ENCODE assay signal across 15 cellular contexts in the genomic region with DNA sequence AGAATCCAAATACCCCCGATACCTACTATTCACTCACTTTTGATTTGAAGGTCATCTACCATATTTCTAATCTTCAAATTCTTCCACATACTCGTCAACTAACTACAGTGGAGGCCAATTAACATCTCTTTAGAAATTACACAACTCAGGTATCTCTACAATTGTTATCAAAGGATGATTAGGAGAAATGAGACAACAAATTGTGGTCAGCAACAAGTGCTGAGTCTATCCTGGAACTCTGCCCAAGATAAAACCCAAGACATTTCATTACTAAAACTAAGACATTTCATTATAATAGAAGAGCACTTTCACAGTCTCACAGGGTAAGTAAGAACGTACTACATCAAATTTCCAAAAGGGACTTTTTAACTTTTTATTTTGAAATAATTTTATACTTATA.
DNase-seq lines count a peak whose midpoint lies in the region; ATAC-seq and TF ChIP-seq lines count a peak whose summit lies in the region.
"Had no signal": no experiment of that assay in that cellular context is flagged by ENCODE, and none has a peak within 500 bp of the region (broad histone marks: within the 10 kb centered on the region; RNA-seq: fewer than 3 reads in every experiment).

No MANE protein-coding gene starts in this region.

- H3K4me1 Mint-ChIP-seq in WTC11 = 0 out of 2 replicates have a peak, but pooled peaks cover 4% of the 10 kb centered on the region

- H3K4me3 Mint-ChIP-seq in WTC11 = no peak overlapping the region
- H3K4me3 Mint-ChIP-seq: CD4-positive, alpha-beta memory T cell had no signal

- DNase-seq in M059J (ENCODE audit: low read depth) (peak; percentile 32), amniotic epithelial cell (ENCODE audit: low read depth) (peak; percentile 76), mesendoderm (peak; percentile 11), iPS-NIHi11 (ENCODE audit: low spot score) (no peak), WTC11 (ENCODE audit: low spot score) (no peak)
- no peak for DNase-seq in activated naive CD4-positive, alpha-beta T cell treated with Interleukin-2 at 50 U/mL for 16 hours
- DNase-seq: C1 segment of cervical spinal cord; Calu3; CD4-positive, alpha-beta memory T cell; COR-L47; DMS53; DMS79 treated with DMSO at 0.1 percent for 48 hours; GOT3 had no signal

- H3K4me2 ChIP-seq in mesendoderm (ENCODE audit: low read length) = no peak overlapping the region

- no peaks in the 10 kb centered on the region for H3K27me3 Mint-ChIP-seq in WTC11 (ENCODE audit: low read depth)
- H3K27me3 Mint-ChIP-seq: CD4-positive, alpha-beta memory T cell had no signal

- no peaks in the 10 kb centered on the region for H3K27me3 ChIP-seq in mesendoderm (ENCODE audit: insufficient read depth, low read length, poor library complexity)

- H2BK120ac ChIP-seq in mesendoderm (ENCODE audit: low read depth, low read length) = no peak overlapping the region

- H4K8ac ChIP-seq in mesendoderm (ENCODE audit: low read depth, low read length) = no peak overlapping the region

- no peak overlapping the region for H3K23ac ChIP-seq in mesendoderm (ENCODE audit: low read length)

- no peak overlapping the region for H3K18ac ChIP-seq in mesendoderm (ENCODE audit: low read length)

- H3K36me3 Mint-ChIP-seq in WTC11 = no peaks in the 10 kb centered on the region
- H3K36me3 Mint-ChIP-seq: CD4-positive, alpha-beta memory T cell had no signal

- TF ChIP-seq CTCF in WTC11 (IDR thresholded peaks at IDR 0.05) = no peak

- H3K4me1 ChIP-seq in mesendoderm (ENCODE audit: control insufficient read depth, low read depth, low read length) = no peaks in the 10 kb centered on the region
- H3K4me1 ChIP-seq: HAP-1 had no signal

- POLR2A ChIA-PET in WTC11 (lab: Charles Lee) = no interaction called here

- H2AK5ac ChIP-seq in mesendoderm (ENCODE audit: low read length) = no peak overlapping the region

- H4K5ac ChIP-seq in mesendoderm (ENCODE audit: low read length) = no peak overlapping the region

- CTCF ChIA-PET in WTC11 (lab: Charles Lee) = no interaction called here

- no peaks in the 10 kb centered on the region for H3K36me3 ChIP-seq in mesendoderm (ENCODE audit: control insufficient read depth, insufficient read depth, low read length)
- H3K36me3 ChIP-seq: HAP-1 had no signal

- peaks cover 3% of the 10 kb centered on the region; the same call in 1 of the 2 replicates for H3K9me3 Mint-ChIP-seq in WTC11

- no peak overlapping the region for H3K27ac ChIP-seq in mesendoderm (ENCODE audit: low read depth, low read length)

- H3K9ac ChIP-seq in mesendoderm (ENCODE audit: low read length) = no peak overlapping the region

- no peak overlapping the region for H3K56ac ChIP-seq in mesendoderm (ENCODE audit: low read length)

- no peak overlapping the region for H2BK15ac ChIP-seq in mesendoderm (replicated peaks; ENCODE audit: low read depth)

- no peaks in the 10 kb centered on the region for H3K79me2 ChIP-seq in mesendoderm (ENCODE audit: control insufficient read depth, insufficient read depth, low read length)

- H3K27ac Mint-ChIP-seq in WTC11 = no peak overlapping the region
- H3K27ac Mint-ChIP-seq: CD4-positive, alpha-beta memory T cell had no signal

- no peak overlapping the region for H3K4ac ChIP-seq in mesendoderm (ENCODE audit: low read depth, low read length)

- H3K79me1 ChIP-seq in mesendoderm (ENCODE audit: low read length) = no peaks in the 10 kb centered on the region

- H2BK5ac ChIP-seq in mesendoderm (ENCODE audit: low read length) = no peak overlapping the region

- H3K4me3 ChIP-seq in mesendoderm (ENCODE audit: low read length) = no peak overlapping the region
- H3K4me3 ChIP-seq: HAP-1 had no signal

- no peak for ATAC-seq in GM21390 (IDR thresholded peaks at IDR 0.05; ENCODE audit: unreplicated experiment)
- no peak for ATAC-seq in WTC11

- WGBS in mesendoderm (ENCODE audit: extremely low coverage, insufficient coverage, low lambda C conversion rate) = 100% methylated on average over 2 of the region's 3 CpGs

TF ChIP-seq in WTC11, 78 proteins besides CTCF, POLR2A, EP300 and RAD21:
- TF ChIP-seq GRHL2 (CRISPR knock-in tag; IDR thresholded peaks at IDR 0.05; ENCODE audit: insufficient replicate concordance, severe bottlenecking) (no peak), RORB (CRISPR knock-in tag; IDR thresholded peaks at IDR 0.05) (no peak), SMAD4 (CRISPR knock-in tag; IDR thresholded peaks at IDR 0.05) (no peak), JAZF1 (CRISPR knock-in tag; IDR thresholded peaks at IDR 0.05) (no peak), ZNF416 (CRISPR knock-in tag; IDR thresholded peaks at IDR 0.05) (no peak)
- TF ChIP-seq, protein P1, sequence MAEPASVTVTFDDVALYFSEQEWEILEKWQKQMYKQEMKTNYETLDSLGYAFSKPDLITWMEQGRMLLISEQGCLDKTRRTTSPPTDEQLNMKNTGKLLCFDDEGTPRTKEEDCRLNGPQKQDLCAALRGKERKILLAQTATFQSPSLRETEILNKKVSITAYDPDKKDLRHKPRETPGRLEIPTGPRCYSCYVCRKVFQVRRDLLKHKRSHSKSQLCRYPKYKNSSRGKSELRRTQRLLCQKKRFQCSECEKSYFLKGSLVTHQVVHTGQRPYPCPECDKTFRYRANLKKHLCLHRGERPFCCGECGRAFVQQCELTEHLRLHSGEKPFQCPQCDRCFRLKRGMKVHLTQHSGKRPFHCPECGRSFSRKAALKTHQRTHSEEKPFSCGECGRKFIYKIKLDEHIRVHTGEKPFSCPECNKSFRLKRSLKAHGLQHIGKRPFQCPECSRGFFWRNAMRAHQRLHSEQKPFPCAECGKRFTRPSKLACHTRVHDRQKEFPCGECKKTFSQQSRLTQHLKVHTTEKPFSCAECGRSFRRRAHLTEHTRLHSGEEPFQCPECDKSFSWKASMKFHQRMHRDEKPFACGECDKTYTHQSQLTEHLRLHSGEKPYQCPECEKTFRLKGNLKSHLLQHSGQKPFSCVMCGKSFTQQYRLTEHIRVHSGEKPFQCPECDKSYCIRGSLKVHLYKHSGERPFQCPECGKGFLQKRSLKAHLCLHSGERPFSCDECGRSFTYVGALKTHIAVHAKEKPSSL (CRISPR knock-in tag; conservative IDR thresholded peaks at IDR 0.05) = no peak
- TF ChIP-seq, protein P2, sequence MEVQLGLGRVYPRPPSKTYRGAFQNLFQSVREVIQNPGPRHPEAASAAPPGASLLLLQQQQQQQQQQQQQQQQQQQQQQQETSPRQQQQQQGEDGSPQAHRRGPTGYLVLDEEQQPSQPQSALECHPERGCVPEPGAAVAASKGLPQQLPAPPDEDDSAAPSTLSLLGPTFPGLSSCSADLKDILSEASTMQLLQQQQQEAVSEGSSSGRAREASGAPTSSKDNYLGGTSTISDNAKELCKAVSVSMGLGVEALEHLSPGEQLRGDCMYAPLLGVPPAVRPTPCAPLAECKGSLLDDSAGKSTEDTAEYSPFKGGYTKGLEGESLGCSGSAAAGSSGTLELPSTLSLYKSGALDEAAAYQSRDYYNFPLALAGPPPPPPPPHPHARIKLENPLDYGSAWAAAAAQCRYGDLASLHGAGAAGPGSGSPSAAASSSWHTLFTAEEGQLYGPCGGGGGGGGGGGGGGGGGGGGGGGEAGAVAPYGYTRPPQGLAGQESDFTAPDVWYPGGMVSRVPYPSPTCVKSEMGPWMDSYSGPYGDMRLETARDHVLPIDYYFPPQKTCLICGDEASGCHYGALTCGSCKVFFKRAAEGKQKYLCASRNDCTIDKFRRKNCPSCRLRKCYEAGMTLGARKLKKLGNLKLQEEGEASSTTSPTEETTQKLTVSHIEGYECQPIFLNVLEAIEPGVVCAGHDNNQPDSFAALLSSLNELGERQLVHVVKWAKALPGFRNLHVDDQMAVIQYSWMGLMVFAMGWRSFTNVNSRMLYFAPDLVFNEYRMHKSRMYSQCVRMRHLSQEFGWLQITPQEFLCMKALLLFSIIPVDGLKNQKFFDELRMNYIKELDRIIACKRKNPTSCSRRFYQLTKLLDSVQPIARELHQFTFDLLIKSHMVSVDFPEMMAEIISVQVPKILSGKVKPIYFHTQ (CRISPR knock-in tag; IDR thresholded peaks at IDR 0.05) = no peak
- TF ChIP-seq, protein P3, sequence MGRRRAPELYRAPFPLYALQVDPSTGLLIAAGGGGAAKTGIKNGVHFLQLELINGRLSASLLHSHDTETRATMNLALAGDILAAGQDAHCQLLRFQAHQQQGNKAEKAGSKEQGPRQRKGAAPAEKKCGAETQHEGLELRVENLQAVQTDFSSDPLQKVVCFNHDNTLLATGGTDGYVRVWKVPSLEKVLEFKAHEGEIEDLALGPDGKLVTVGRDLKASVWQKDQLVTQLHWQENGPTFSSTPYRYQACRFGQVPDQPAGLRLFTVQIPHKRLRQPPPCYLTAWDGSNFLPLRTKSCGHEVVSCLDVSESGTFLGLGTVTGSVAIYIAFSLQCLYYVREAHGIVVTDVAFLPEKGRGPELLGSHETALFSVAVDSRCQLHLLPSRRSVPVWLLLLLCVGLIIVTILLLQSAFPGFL (CRISPR knock-in tag; IDR thresholded peaks at IDR 0.05; ENCODE audit: borderline replicate concordance) = no peak

Comparison
In these comparisons a context has a peak if more than half of its experiments do, and no peak if none do; other contexts are left out.
1. DNase-seq: peak in M059J (single experiment), amniotic epithelial cell (single experiment) and mesendoderm (single experiment); none in iPS-NIHi11 (single experiment), activated naive CD4-positive, alpha-beta T cell treated with Interleukin-2 at 50 U/mL for 16 hours (single experiment) and WTC11 (single experiment).